8 cellular contexts compared by ENCODE assay signal in the genomic region with DNA sequence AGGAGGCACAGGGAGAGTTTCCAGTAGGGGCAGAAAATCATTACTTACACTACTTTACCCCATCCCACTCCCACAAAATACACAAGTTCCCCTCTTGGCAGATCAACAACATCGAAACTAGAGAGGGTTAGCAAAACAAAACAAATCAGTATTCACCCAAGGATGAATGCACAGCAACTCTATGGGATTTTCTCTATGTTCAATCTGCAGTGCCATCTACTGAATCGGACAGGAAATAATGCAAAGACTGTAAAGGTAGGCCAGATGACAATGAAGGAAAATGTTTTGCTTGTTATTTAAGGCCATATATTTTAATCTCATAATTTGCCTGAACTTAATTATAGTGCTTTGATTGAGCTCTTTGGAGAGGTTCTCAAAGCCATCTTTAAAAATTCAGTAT. TPM values are rescaled to one million over a fixed set of nuclear protein-coding genes. Genes with fewer than 3 reads are reported as not detected.
A peak's percentile ranks its signal among the peaks of the same experiment; 100 is the strongest.
DNase-seq lines count a peak whose midpoint lies in the region; ATAC-seq, FAIRE-seq and TF ChIP-seq lines count a peak whose summit lies in the region.
"Not testable (repeated sequence)": the region's sequence is repeated elsewhere in the genome, so short reads cannot be mapped to it uniquely, and the experiment has no call there.

No MANE protein-coding gene starts in this region.

- H3K36me3 ChIP-seq in SK-N-SH (replicated peaks in 1 of 2; ENCODE audit: control insufficient read depth in 1 of 2, insufficient read depth in 2 of 2, low read length in 1 of 2); K562 (ENCODE audit: control insufficient read depth, insufficient read depth, low read length); hepatocyte (replicated peaks; ENCODE audit: insufficient read depth, low read depth): not testable (repeated sequence)

- in situ Hi-C loops in K562 (cut with MboI): not testable (repeated sequence)

- CTCF ChIA-PET in SK-N-SH (lab: Yijun Ruan, JAX); K562 (lab: Yijun Ruan, JAX; ENCODE audit: low intra/inter-chr PET ratio): not testable (repeated sequence)

- H3K4me3 Mint-ChIP-seq in HFFc6; osteocyte (ENCODE audit: unreplicated experiment): not testable (repeated sequence)

- DNase-seq in GM12865 (ENCODE audit: low read depth) (peak; percentile 5), HFFc6 (peak; percentile 8), NCI-H2107 treated with DMSO at 0.1 percent for 48 hours (lab: John Stamatoyannopoulos, UW; ENCODE audit: unreplicated experiment) (peak; percentile 0)
- not testable (repeated sequence) for DNase-seq in SK-N-SH; K562 (ENCODE audit: extremely low read depth in 1 of 4, low spot score in 3 of 4); epithelial cell of proximal tubule (ENCODE audit: low read depth); hepatocyte (ENCODE audit: low spot score); osteocyte (ENCODE audit: extremely low spot score, unreplicated experiment)

- ATAC-seq in K562: peak; percentile 79

- H3K4me1 Mint-ChIP-seq in HFFc6 (ENCODE audit: low read depth); osteocyte (ENCODE audit: unreplicated experiment): not testable (repeated sequence)

- not testable (repeated sequence) for TF ChIP-seq CTCF in GM12865 (IDR thresholded peaks at IDR 0.05; ENCODE audit: insufficient read depth, low read depth, low read length, missing control alignments)
- 0 out of 2 replicates have a peak, but pooled peaks have one; percentile 20 for TF ChIP-seq CTCF in HFFc6 (IDR thresholded peaks at IDR 0.05)
- TF ChIP-seq CTCF in SK-N-SH (IDR thresholded peaks at IDR 0.05): peak; percentile 31
- TF ChIP-seq CTCF in K562 (IDR thresholded peaks at IDR 0.05 in 2 of 3, conservative IDR thresholded peaks at IDR 0.05 in 1 of 3; ENCODE audit: insufficient read depth in 2 of 3, low read depth in 1 of 3, low read length in 3 of 3): 0 out of 6 replicates have a peak, but pooled peaks of 1 of the 3 experiments have one; percentile 1
- TF ChIP-seq CTCF in epithelial cell of proximal tubule (conservative IDR thresholded peaks at IDR 0.05; ENCODE audit: low read depth, low read length): peak; percentile 8
- TF ChIP-seq CTCF in hepatocyte (IDR thresholded peaks at IDR 0.05; ENCODE audit: poor library complexity): peak; percentile 12
- TF ChIP-seq CTCF in osteocyte (IDR thresholded peaks at IDR 0.05): peak; percentile 18

- H3K9ac ChIP-seq in SK-N-SH; K562 (ENCODE audit: insufficient read depth in 1 of 2, low read depth in 2 of 2, low read length in 2 of 2): not testable (repeated sequence)

- intact Hi-C loops in K562 (cut with micrococcal nuclease): not testable (repeated sequence)

- POLR2A ChIA-PET in SK-N-SH (lab: Yijun Ruan, JAX); K562 (lab: Yijun Ruan, JAX): not testable (repeated sequence)

- TF ChIP-seq RAD21 in SK-N-SH (IDR thresholded peaks at IDR 0.05; ENCODE audit: low read length) (peak; percentile 20; the same call in 1 of the 2 replicates), K562 (CRISPR knock-in tag; conservative IDR thresholded peaks at IDR 0.05 in 1 of 2, IDR thresholded peaks at IDR 0.05 in 1 of 2) (peak in 1 of 2 experiments; percentile 46; a peak in 2 of 4 replicates)

- not testable (repeated sequence) for H3K9me3 ChIP-seq in SK-N-SH; K562 (replicated peaks; ENCODE audit: control insufficient read depth, insufficient read depth, low read depth, low read length); hepatocyte (ENCODE audit: low read depth)

- H3K4me3 ChIP-seq in GM12865 (ENCODE audit: low read depth, low read length); SK-N-SH (ENCODE audit: low read depth in 2 of 2, low read length in 1 of 2); K562; epithelial cell of proximal tubule (ENCODE audit: low read depth, low read length); hepatocyte: not testable (repeated sequence)

- not testable (repeated sequence) for BruUV-seq in K562 (replicated peaks; lab: Mats Ljungman, UMichigan)

- not testable (repeated sequence) for H3K36me3 Mint-ChIP-seq in HFFc6 (ENCODE audit: low read depth); osteocyte (ENCODE audit: unreplicated experiment)

- TF ChIP-seq EP300 in SK-N-SH (IDR thresholded peaks at IDR 0.05; ENCODE audit: borderline replicate concordance in 1 of 2, low read depth in 1 of 2, low read length in 1 of 2); K562 (IDR thresholded peaks at IDR 0.05; ENCODE audit: low read length): not testable (repeated sequence)

- H3K79me2 ChIP-seq in SK-N-SH (ENCODE audit: insufficient read depth); K562 (ENCODE audit: control insufficient read depth, insufficient read depth, low read length); hepatocyte: not testable (repeated sequence)

- H4K20me1 ChIP-seq in SK-N-SH (ENCODE audit: insufficient read depth); K562 (replicated peaks; ENCODE audit: control insufficient read depth, insufficient read depth, low read length); hepatocyte (ENCODE audit: insufficient read depth, poor library complexity, severe bottlenecking): not testable (repeated sequence)

- not testable (repeated sequence) for H3K9me1 ChIP-seq in K562 (ENCODE audit: control insufficient read depth, insufficient read depth, low read length)

- H3K9me2 ChIP-seq in SK-N-SH; hepatocyte (replicated peaks; ENCODE audit: insufficient read depth): not testable (repeated sequence)

- H2AFZ ChIP-seq in SK-N-SH (ENCODE audit: low read depth); K562 (ENCODE audit: low read depth, low read length); hepatocyte: not testable (repeated sequence)

- TF ChIP-seq POLR2A in K562 (conservative IDR thresholded peaks at IDR 0.05): not testable (repeated sequence)

- not testable (repeated sequence) for H3K9me3 Mint-ChIP-seq in HFFc6; osteocyte (ENCODE audit: unreplicated experiment)

- not testable (repeated sequence) for H3K27ac ChIP-seq in SK-N-SH (ENCODE audit: low read depth in 2 of 2, low read length in 1 of 2); K562 (ENCODE audit: extremely low read depth, low read depth, low read length); hepatocyte

- FAIRE-seq in K562 (lab: Jason Lieb, UNC): not testable (repeated sequence)

- H3F3A ChIP-seq in SK-N-SH (replicated peaks; ENCODE audit: insufficient read depth): not testable (repeated sequence)

- H3K27me3 ChIP-seq in SK-N-SH (ENCODE audit: insufficient read depth); K562 (ENCODE audit: control insufficient read depth in 2 of 2, insufficient read depth in 2 of 2, low read length in 2 of 2); hepatocyte: not testable (repeated sequence)

- not testable (repeated sequence) for H3K27ac Mint-ChIP-seq in HFFc6; osteocyte (ENCODE audit: unreplicated experiment)

- H3K4me1 ChIP-seq in SK-N-SH (ENCODE audit: control insufficient read depth in 1 of 2, insufficient read depth in 2 of 2, low read depth in 1 of 2, low read length in 1 of 2); K562 (replicated peaks in 1 of 2; ENCODE audit: control insufficient read depth in 2 of 2, insufficient read depth in 2 of 2, low read length in 2 of 2); hepatocyte (ENCODE audit: insufficient read depth): not testable (repeated sequence)

- WGBS in SK-N-SH (ENCODE audit: low lambda C conversion rate): 47% methylated on average over 2 of the region's 2 CpGs
- 0% methylated on average over 2 of the region's 2 CpGs for WGBS in K562 (ENCODE audit: insufficient coverage, low coverage, missing lambda C conversion rate)
- WGBS in hepatocyte (ENCODE audit: low lambda C conversion rate, missing lambda C conversion rate): 84% methylated on average over 2 of the region's 2 CpGs

- H3K27me3 Mint-ChIP-seq in HFFc6 (ENCODE audit: insufficient read depth); osteocyte (ENCODE audit: unreplicated experiment): not testable (repeated sequence)

- H3K4me2 ChIP-seq in SK-N-SH; K562 (ENCODE audit: insufficient read depth, low read length); hepatocyte: not testable (repeated sequence)

RNA-seq across cellular contexts. Expression of a gene that starts 35.1 kb away (rescaled TPM):
- 1 to 10 TPM; 4.0 to 7.7 (median 5.5) TPM for total RNA-seq in HFFc6 (2021; fragmentation: NEBNext Ultra II Directional; extraction: Animal tissue kit (Norgen Biotek cat#: 25700))
- polyA plus RNA-seq in SK-N-SH (2012; rRNA removed) (5.5 and 7.0 TPM in 2 replicates), K562 (2011; rRNA removed) (11.5 and 15.4 TPM in 2 replicates), K562 (2014; fragmentation: Illumina TruSeq; extraction: Trizol) (11.1 and 15.7 TPM in 2 replicates), K562 (2014; fragmentation: Nextera tagmentation; extraction: Ambion mirVana) (10 to 100 TPM; 14.4 to 18.3 TPM), K562 (2014; rRNA removed) (10.7 and 16.9 TPM in 2 replicates), hepatocyte (3.4 and 3.6 TPM in 2 replicates)
- polyA plus RNA-seq in SK-N-SH (2012; cell fraction: cytosol; rRNA removed): 4.8 and 5.1 TPM in 2 replicates
- polyA plus RNA-seq in SK-N-SH (2012; cell fraction: nucleus; rRNA removed): 2.1 and 5.0 TPM in 2 replicates
- 2.8 and 12.3 TPM in 2 replicates for total RNA-seq in K562 (2011; cell fraction: chromatin; rRNA removed; ENCODE audit: low replicate concordance)
- 3.0 and 3.2 TPM in 2 replicates for total RNA-seq in K562 (2011; cell fraction: nucleolus; rRNA removed)
- 6.6 and 15.6 TPM in 2 replicates for total RNA-seq in K562 (2011; cell fraction: nucleoplasm; rRNA removed)
- total RNA-seq in K562 (2014; rRNA removed) (5.0 and 6.0 TPM in 2 replicates), K562 (2014; rRNA removed; fragmentation: Illumina TruSeq; extraction: Trizol) (14.6 and 18.1 TPM in 2 replicates), K562 (2015; rRNA removed; fragmentation: Illumina TruSeq; extraction: Trizol) (9.0 and 10.6 TPM in 2 replicates), K562 (2021) (5.8 and 8.5 TPM in 2 replicates), epithelial cell of proximal tubule (1.6 and 3.3 TPM in 2 replicates), hepatocyte (4.3 and 5.8 TPM in 2 replicates), osteocyte (3.0 and 3.8 TPM in 2 replicates)
- polyA plus RNA-seq in K562 (2011; cell fraction: cytosol; rRNA removed): 9.9 and 10.3 TPM in 2 replicates
- 8.9 and 16.9 TPM in 2 replicates for polyA plus RNA-seq in K562 (2011; cell fraction: nucleus; rRNA removed)
- polyA plus RNA-seq in K562 (2012): 9.4 and 13.4 TPM in 2 replicates
- 13.1 and 13.8 TPM in 2 replicates for polyA minus RNA-seq in K562 (2011; rRNA and poly(A)+ RNA removed)
- 5.2 and 7.8 TPM in 2 replicates for polyA minus RNA-seq in K562 (2011; cell fraction: cytosol; rRNA and poly(A)+ RNA removed)
- 8.1 and 17.0 TPM in 2 replicates for polyA minus RNA-seq in K562 (2011; cell fraction: nucleus; rRNA and poly(A)+ RNA removed)
